In the genomic region with DNA sequence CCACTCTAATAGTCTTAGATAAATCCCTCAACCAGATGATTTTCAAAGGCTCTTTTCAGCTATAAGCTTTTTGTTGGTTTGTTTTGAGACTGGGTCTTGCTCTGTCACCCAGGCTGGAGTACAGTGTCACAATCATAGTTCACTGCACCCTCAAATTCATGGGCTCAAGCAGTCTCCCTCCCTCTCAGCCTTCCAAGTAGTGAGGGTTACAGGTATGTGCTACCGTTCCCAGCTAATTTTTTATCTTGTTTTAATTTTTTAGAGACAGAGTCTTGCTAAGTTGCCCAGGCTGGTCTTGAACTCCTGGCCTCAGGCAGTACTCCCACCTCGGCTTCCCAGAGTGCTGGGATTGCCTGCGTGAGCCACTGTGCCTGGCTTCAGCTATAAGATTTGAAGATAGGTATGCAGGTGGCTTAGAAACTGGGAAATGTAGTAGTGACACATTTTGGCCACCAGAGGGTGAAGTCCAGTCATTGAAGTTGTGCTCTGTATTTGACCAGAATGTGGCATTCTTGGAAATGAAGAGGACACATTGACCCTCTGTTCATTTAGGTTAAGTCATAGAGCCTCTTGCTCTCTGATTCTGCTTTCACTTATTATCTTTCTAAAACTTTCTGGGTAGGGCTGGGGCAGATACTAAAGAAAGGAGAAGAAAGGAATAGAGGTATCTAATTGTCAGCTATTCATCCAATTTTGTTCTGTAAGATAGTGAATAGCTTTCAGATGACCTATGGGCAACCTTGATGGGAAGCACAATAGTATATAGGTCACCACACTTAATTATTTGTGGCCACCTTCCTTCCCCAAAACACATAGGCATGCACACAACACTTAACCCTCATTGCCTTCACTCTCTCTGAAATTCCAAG, we compare ENCODE assay signal across 7 cellular contexts. TPM values are rescaled to one million over a fixed set of nuclear protein-coding genes. Genes with fewer than 3 reads are reported as not detected.
DNase-seq lines count a peak whose midpoint lies in the region; ATAC-seq, FAIRE-seq and TF ChIP-seq lines count a peak whose summit lies in the region.

No MANE protein-coding gene starts in this region.

- H3K4me3 ChIP-seq in NB4 (ENCODE audit: low read depth, low read length) = no peak overlapping the region

- CTCF ChIA-PET in activated CD4-positive, alpha-beta memory T cell treated with anti-CD3 and anti-CD28 coated beads for 36 hours (lab: Charles Lee) = interaction anchor here (0.6 to 6.1 kb wide), 36 partner anchors 8 to 1168 kb away, joined by 3 to 49 read pairs (median 4); partner anchors contain the start of genes HPS1, LOXL4 and ZFYVE27

- H3K27ac Mint-ChIP-seq in activated CD4-positive, alpha-beta memory T cell treated with anti-CD3 and anti-CD28 coated beads for 36 hours = no peak overlapping the region

- no peaks in the 10 kb centered on the region for H3K27me3 Mint-ChIP-seq in activated CD4-positive, alpha-beta memory T cell treated with anti-CD3 and anti-CD28 coated beads for 36 hours

- peaks cover 10% of the 10 kb centered on the region for H3K4me1 Mint-ChIP-seq in activated CD4-positive, alpha-beta memory T cell treated with anti-CD3 and anti-CD28 coated beads for 36 hours (ENCODE audit: low read depth)

- FAIRE-seq in D721Med (lab: Jason Lieb, UNC) = peak; percentile 53

- TF ChIP-seq CTCF in D721Med (IDR thresholded peaks at IDR 0.05; ENCODE audit: insufficient read depth, missing control alignments) (peak; percentile 74), NB4 (IDR thresholded peaks at IDR 0.05; ENCODE audit: low read depth, low read length) (peak; percentile 81)

- no peaks in the 10 kb centered on the region for H3K9me3 Mint-ChIP-seq in activated CD4-positive, alpha-beta memory T cell treated with anti-CD3 and anti-CD28 coated beads for 36 hours

- no peak overlapping the region for H3K4me3 Mint-ChIP-seq in activated CD4-positive, alpha-beta memory T cell treated with anti-CD3 and anti-CD28 coated beads for 36 hours

- peaks cover 18% of the 10 kb centered on the region for H3K36me3 Mint-ChIP-seq in activated CD4-positive, alpha-beta memory T cell treated with anti-CD3 and anti-CD28 coated beads for 36 hours

- peak; percentile 56 for ATAC-seq in GM19035 (IDR thresholded peaks at IDR 0.05; ENCODE audit: unreplicated experiment)

- POLR2A ChIA-PET in activated CD4-positive, alpha-beta memory T cell treated with anti-CD3 and anti-CD28 coated beads for 36 hours (lab: Charles Lee) = interaction anchor here (0.6 kb wide), 1 partner anchor 28 kb away, joined by 3 read pairs; no protein-coding TSS in a partner anchor

- no peak for TF ChIP-seq POLR2A in NB4 (IDR thresholded peaks at IDR 0.05; ENCODE audit: extremely low read depth, insufficient read length)

- intact Hi-C loops in activated CD4-positive, alpha-beta memory T cell treated with anti-CD3 and anti-CD28 coated beads for 36 hours (cut with micrococcal nuclease) = loop anchor here (1.0 kb wide), 1 partner anchor 139 kb away; no protein-coding TSS in a partner anchor

- DNase-seq in D721Med (ENCODE audit: insufficient read length, low spot score) (no peak), NB4 (ENCODE audit: low read depth) (peak; percentile 64), glomerular visceral epithelial cell (ENCODE audit: extremely low spot score) (peak; percentile 52), pulmonary artery endothelial cell (ENCODE audit: low read depth, low spot score) (peak; percentile 8), NCI-H446 treated with DMSO at 0.1 percent for 48 hours (lab: John Stamatoyannopoulos, UW) (no peak)
- DNase-seq in activated CD4-positive, alpha-beta memory T cell treated with anti-CD3 and anti-CD28 coated beads for 36 hours = peak; percentile 14

RNA-seq across cellular contexts. Expression of gene R3HCC1L, which starts 36.0 kb away (rescaled TPM):
- total RNA-seq in activated CD4-positive, alpha-beta memory T cell treated with anti-CD3 and anti-CD28 coated beads for 36 hours = 10 to 100 TPM; 13.2 to 13.3 TPM
- total RNA-seq in pulmonary artery endothelial cell = 12.1 and 12.2 TPM in 2 replicates

Comparison
In these comparisons a context has a peak if more than half of its experiments do, and no peak if none do; other contexts are left out.
1. DNase-seq: peak in NB4 (single experiment), activated CD4-positive, alpha-beta memory T cell treated with anti-CD3 and anti-CD28 coated beads for 36 hours (single experiment), glomerular visceral epithelial cell (single experiment) and pulmonary artery endothelial cell (single experiment); none in D721Med (single experiment) and NCI-H446 treated with DMSO at 0.1 percent for 48 hours (single experiment).